1 cellular context compared by ENCODE assay signal in genomic region chr15:85794598-85795319, GRCh38.
TF ChIP-seq lines count a peak whose summit lies in the region.

TSS of gene KLHL25 (minus strand) at chr15:85794925. CDS start at chr15:85769810, 25,115 bp downstream.

TF ChIP-seq in SK-N-SH, 30 proteins besides CTCF, POLR2A, EP300 and RAD21 (continued from another document):
- no peak for TF ChIP-seq USF1 (IDR thresholded peaks at IDR 0.05; ENCODE audit: borderline replicate concordance, low read depth)
- TF ChIP-seq GABPA (IDR thresholded peaks at IDR 0.05; ENCODE audit: low read depth), result no peak
- TF ChIP-seq POLR2AphosphoS5 (IDR thresholded peaks at IDR 0.05; ENCODE audit: low read depth, low read length), result peak; percentile 82
- TF ChIP-seq USF2 (IDR thresholded peaks at IDR 0.05; ENCODE audit: borderline replicate concordance, low read depth, low read length), result no peak
- TF ChIP-seq TEAD4 (IDR thresholded peaks at IDR 0.05; ENCODE audit: borderline replicate concordance, insufficient read depth), result no peak
- TF ChIP-seq ELF1 (IDR thresholded peaks at IDR 0.05), result no peak
- no peak for TF ChIP-seq SIN3A (IDR thresholded peaks at IDR 0.05; ENCODE audit: borderline replicate concordance, low read depth, low read length)
- TF ChIP-seq NFIC (IDR thresholded peaks at IDR 0.05; ENCODE audit: borderline replicate concordance), result no peak
- no peak for TF ChIP-seq NRF1 (IDR thresholded peaks at IDR 0.05; ENCODE audit: low read depth, low read length)
- TF ChIP-seq RFX5 (IDR thresholded peaks at IDR 0.05; ENCODE audit: low read length), result no peak
- no peak for TF ChIP-seq FOXM1 (IDR thresholded peaks at IDR 0.05; ENCODE audit: low read depth)
- TF ChIP-seq MXI1 (IDR thresholded peaks at IDR 0.05; ENCODE audit: low read depth, low read length), result no peak; the same call in 1 of the 2 replicates
- peak; percentile 48; the same call in 1 of the 2 replicates for TF ChIP-seq MAX (IDR thresholded peaks at IDR 0.05; ENCODE audit: low read depth)
- TF ChIP-seq EZH2phosphoT487 (IDR thresholded peaks at IDR 0.05; ENCODE audit: borderline replicate concordance, low read depth), result no peak
- no peak for TF ChIP-seq YY1 (IDR thresholded peaks at IDR 0.05; ENCODE audit: low read depth)
- TF ChIP-seq RCOR1 (IDR thresholded peaks at IDR 0.05; ENCODE audit: low read length), result no peak
- TF ChIP-seq MEF2A (IDR thresholded peaks at IDR 0.05; ENCODE audit: borderline replicate concordance, low read depth), result no peak; the same call in 1 of the 2 replicates
- no peak for TF ChIP-seq GATA2 (CRISPR knock-in tag; IDR thresholded peaks at IDR 0.05)
- peak; percentile 72 for TF ChIP-seq CHD2 (IDR thresholded peaks at IDR 0.05; ENCODE audit: low read length, partially characterized antibody)
- no peak for TF ChIP-seq FOXJ3 (CRISPR knock-in tag; IDR thresholded peaks at IDR 0.05)
- TF ChIP-seq SMC3 (IDR thresholded peaks at IDR 0.05; ENCODE audit: low read depth, low read length), result no peak
- no peak for TF ChIP-seq TCF12 (IDR thresholded peaks at IDR 0.05)
